ENCODE assay signal across 23 cellular contexts in the genomic region with DNA sequence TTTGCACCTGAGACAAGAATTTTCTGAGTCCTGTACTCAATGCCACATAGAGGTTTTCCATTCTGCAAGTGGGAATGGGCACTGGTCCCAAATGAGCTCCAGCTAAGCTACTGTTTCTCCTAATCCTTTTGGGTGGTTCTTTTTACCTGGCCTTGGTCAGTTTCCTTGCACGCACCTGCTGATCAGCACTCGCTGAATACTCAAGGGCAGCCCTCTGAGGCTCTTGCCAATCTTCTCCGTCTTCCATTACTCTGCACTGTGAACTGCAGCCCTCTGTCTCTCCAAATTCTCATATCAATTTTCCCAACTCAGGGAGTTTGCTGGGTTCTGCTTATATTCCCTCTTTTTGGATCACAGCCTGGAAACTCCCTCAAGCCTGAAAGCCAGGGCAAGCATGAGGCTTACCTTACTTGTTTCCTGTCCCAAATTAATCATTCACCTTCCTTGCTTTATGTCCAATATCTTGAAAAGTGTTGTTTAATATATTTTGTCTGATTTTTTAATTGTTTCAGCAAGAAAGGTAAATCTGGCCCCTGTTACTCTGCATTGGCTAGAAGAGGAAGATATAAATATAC.
"Had no signal": no experiment of that assay in that cellular context is flagged by ENCODE, and none has a peak within 500 bp of the region (broad histone marks: within the 10 kb centered on the region; RNA-seq: fewer than 3 reads in every experiment).

No MANE protein-coding gene starts in this region.

- H3K9me3 Mint-ChIP-seq: neural crest cell; stimulated activated memory B cell treated with anti-CD40 and anti-IgM and Interleukin-4, amounts not matched to agents 10 μg/mL and 1 μg/mL and 100 μg/mL, for 72 hours; type B pancreatic cell had no signal

- H3K27ac ChIP-seq: coronary artery, heart left ventricle, hepatocyte, left ventricle myocardium inferior, lower lobe of right lung, neutrophil, prostate gland, skin epidermis, spleen, testis, tibial artery had no signal

- H3K4me1 ChIP-seq: heart left ventricle, left ventricle myocardium inferior, lower lobe of right lung, prostate gland, spleen, testis, tibial artery had no signal

- H3K9me3 ChIP-seq: lower lobe of right lung, neutrophil, prostate gland, testis, tibial artery had no signal

- H3K4me1 Mint-ChIP-seq: natural killer cell; neural crest cell; stimulated activated memory B cell treated with anti-CD40 and anti-IgM and Interleukin-4, amounts not matched to agents 10 μg/mL and 1 μg/mL and 100 μg/mL, for 72 hours had no signal

- H3K4me3 Mint-ChIP-seq: effector memory CD8-positive, alpha-beta T cell; natural killer cell; neural crest cell; stimulated activated memory B cell treated with anti-CD40 and anti-IgM and Interleukin-4, amounts not matched to agents 10 μg/mL and 1 μg/mL and 100 μg/mL, for 72 hours; type B pancreatic cell had no signal

- H3K4me2 ChIP-seq: hepatocyte had no signal

- H3K4me3 ChIP-seq: coronary artery, heart left ventricle, hepatocyte, left ventricle myocardium inferior, lower lobe of right lung, prostate gland, skin epidermis, spleen, testis, tibial artery had no signal

- DNase-seq: dermis blood vessel endothelial cell; effector memory CD8-positive, alpha-beta T cell; heart left ventricle; kidney; left cardiac atrium; left ventricle myocardium inferior; lower lobe of right lung; natural killer cell; right cardiac atrium; spleen; stimulated activated CD4-positive, alpha-beta T cell treated with anti-CD3 and anti-CD28 coated beads, Interleukin-4, amount 100 ng/mL, for 4 hours; stimulated activated naive CD8-positive, alpha-beta T cell treated with anti-CD3 and anti-CD28 coated beads, Interleukin-15, Interleukin-2, amounts not matched to agents 100 U/mL and 50 U/mL, for 24 hours; substantia nigra; testis; tibial artery had no signal

- H3K36me3 ChIP-seq: heart left ventricle, left ventricle myocardium inferior, lower lobe of right lung, neutrophil, prostate gland, spleen, tibial artery had no signal

- H3K36me3 Mint-ChIP-seq: natural killer cell; stimulated activated memory B cell treated with anti-CD40 and anti-IgM and Interleukin-4, amounts not matched to agents 10 μg/mL and 1 μg/mL and 100 μg/mL, for 72 hours; type B pancreatic cell had no signal

- H3K27ac Mint-ChIP-seq: effector memory CD8-positive, alpha-beta T cell; natural killer cell; stimulated activated memory B cell treated with anti-CD40 and anti-IgM and Interleukin-4, amounts not matched to agents 10 μg/mL and 1 μg/mL and 100 μg/mL, for 72 hours; type B pancreatic cell had no signal

- H3K27me3 ChIP-seq: heart left ventricle, hepatocyte, neutrophil, spleen, testis, tibial artery had no signal

- H2AFZ ChIP-seq: hepatocyte had no signal

- H3K27me3 Mint-ChIP-seq: effector memory CD8-positive, alpha-beta T cell; stimulated activated memory B cell treated with anti-CD40 and anti-IgM and Interleukin-4, amounts not matched to agents 10 μg/mL and 1 μg/mL and 100 μg/mL, for 72 hours; type B pancreatic cell had no signal
